In genomic region chr17:41308918-41309359, GRCh38 we compare ENCODE assay signal across 9 cellular contexts. TPM values are rescaled to one million over a fixed set of nuclear protein-coding genes. Genes with fewer than 3 reads are reported as not detected.
DNase-seq lines count a peak whose midpoint lies in the region; ATAC-seq and TF ChIP-seq lines count a peak whose summit lies in the region.
"Had no signal": no experiment of that assay in that cellular context is flagged by ENCODE, and none has a peak within 500 bp of the region (broad histone marks: within the 10 kb centered on the region; RNA-seq: fewer than 3 reads in every experiment).

TSS of gene KRTAP16-1 (minus strand) at chr17:41309309. CDS start at chr17:41309253, 56 bp downstream.

- H3K9me3 Mint-ChIP-seq in activated T-cell treated with anti-CD3 and anti-CD28 coated beads, Interleukin-2, amount 50 U/mL, for 24 hours = no peaks in the 10 kb centered on the region

- H3K4me1 ChIP-seq in BLaER1 treated with 17β-estradiol and CSF1 and Interleukin-3, amounts not matched to agents 10 nM and 100 nM = peaks cover 24 to 35% (median 33%) of the 10 kb centered on the region in 10 experiments
- H3K4me1 ChIP-seq in MM.1S (ENCODE audit: low read length) (peaks cover 16% of the 10 kb centered on the region), mucosa of rectum (ENCODE audit: control insufficient read depth in 2 of 2, insufficient read depth in 2 of 2, low read length in 2 of 2) (peaks cover 0 to 11% of the 10 kb centered on the region in 2 donors), ascending aorta (no peaks in the 10 kb centered on the region)
- H3K4me1 ChIP-seq: right lobe of liver had no signal

- H3K9ac ChIP-seq in BLaER1 treated with 17β-estradiol and CSF1 and Interleukin-3, amounts not matched to agents 10 nM and 100 nM = peak within 1 kb of the TSS in 10 of 11 experiments; percentile 31 to 78 (median 66); a peak in 19 of 22 replicates
- H3K9ac ChIP-seq in MM.1S (ENCODE audit: low read length) (peak within 1 kb of the TSS; percentile 64), mucosa of rectum (ENCODE audit: low read depth in 1 of 2, low read length in 2 of 2) (peak within 1 kb of the TSS in 1 of 2 donors; percentile 32)

- H3K27ac Mint-ChIP-seq in activated T-cell treated with anti-CD3 and anti-CD28 coated beads, Interleukin-2, amount 50 U/mL, for 24 hours = peak within 1 kb of the TSS; percentile 82

- 0 out of 22 replicates have a peak, but pooled peaks cover 0 to 8% (median 0%) of the 10 kb centered on the region in 11 experiments for H3K9me3 ChIP-seq in BLaER1 treated with 17β-estradiol and CSF1 and Interleukin-3, amounts not matched to agents 10 nM and 100 nM (replicated peaks in 1 of 11)
- H3K9me3 ChIP-seq in MM.1S (replicated peaks; ENCODE audit: insufficient read depth, low read length) (no peaks in the 10 kb centered on the region), mucosa of rectum (ENCODE audit: control insufficient read depth in 2 of 2, low read length in 2 of 2) (no peaks in the 10 kb centered on the region), ascending aorta (no peaks in the 10 kb centered on the region)
- H3K9me3 ChIP-seq: right lobe of liver had no signal

- peak within 1 kb of the TSS; percentile 86 for H2AFZ ChIP-seq in MM.1S (ENCODE audit: low read length)

- no peaks in the 10 kb centered on the region for H3K9me2 ChIP-seq in MM.1S (replicated peaks; ENCODE audit: insufficient read depth, low read length)

- intact Hi-C loops in ascending aorta (cut with DNase I) = no loop called here

- peak within 1 kb of the TSS; percentile 38 for H3K4me3 Mint-ChIP-seq in activated T-cell treated with anti-CD3 and anti-CD28 coated beads, Interleukin-2, amount 50 U/mL, for 24 hours

- peak within 1 kb of the TSS; percentile 28 to 90 (median 77); a peak in 21 of 22 replicates for H3K27ac ChIP-seq in BLaER1 treated with 17β-estradiol and CSF1 and Interleukin-3, amounts not matched to agents 10 nM and 100 nM
- H3K27ac ChIP-seq in MM.1S (ENCODE audit: low read length) (peak within 1 kb of the TSS; percentile 93), mucosa of rectum (ENCODE audit: low read depth in 2 of 2, low read length in 2 of 2) (peak within 1 kb of the TSS; percentile 13 to 69), ascending aorta (no peak within 1 kb of the TSS), brain microvascular endothelial cell (no peak within 1 kb of the TSS)
- H3K27ac ChIP-seq: right lobe of liver had no signal

- H3F3A ChIP-seq in MM.1S (ENCODE audit: insufficient read depth, low read length) = peaks cover 17% of the 10 kb centered on the region

- H3K79me2 ChIP-seq in MM.1S (ENCODE audit: low read length) = no peaks in the 10 kb centered on the region

- no peaks in the 10 kb centered on the region for H3K27me3 ChIP-seq in BLaER1 treated with 17β-estradiol and CSF1 and Interleukin-3, amounts not matched to agents 10 nM and 100 nM
- no peaks in the 10 kb centered on the region for H3K27me3 ChIP-seq in MM.1S (replicated peaks; ENCODE audit: insufficient read depth, low read length)
- peaks cover 2 to 9% of the 10 kb centered on the region in 2 donors for H3K27me3 ChIP-seq in mucosa of rectum (ENCODE audit: control insufficient read depth in 2 of 2, insufficient read depth in 2 of 2, low read length in 2 of 2)
- H3K27me3 ChIP-seq in ascending aorta = no peaks in the 10 kb centered on the region
- no peaks in the 10 kb centered on the region for H3K27me3 ChIP-seq in brain microvascular endothelial cell (replicated peaks)
- H3K27me3 ChIP-seq: right lobe of liver had no signal

- no peaks in the 10 kb centered on the region for H3K27me3 Mint-ChIP-seq in activated T-cell treated with anti-CD3 and anti-CD28 coated beads, Interleukin-2, amount 50 U/mL, for 24 hours

- no peak for ATAC-seq in HG03565 (IDR thresholded peaks at IDR 0.05; ENCODE audit: unreplicated experiment)

- in situ Hi-C loops in brain microvascular endothelial cell (cut with HindIII; ENCODE audit: low pct_ligation_motif_present, low sequenced_read_pairs) = no loop called here

- no peaks in the 10 kb centered on the region for H4K20me1 ChIP-seq in BLaER1 treated with 17β-estradiol and CSF1 and Interleukin-3, amounts not matched to agents 10 nM and 100 nM
- H4K20me1 ChIP-seq in MM.1S (ENCODE audit: insufficient read depth, low read length) = no peaks in the 10 kb centered on the region

- H3K4me3 ChIP-seq in BLaER1 treated with 17β-estradiol and CSF1 and Interleukin-3, amounts not matched to agents 10 nM and 100 nM = peak within 1 kb of the TSS in 8 of 10 experiments; percentile 22 to 46 (median 25); a peak in 12 of 20 replicates
- H3K4me3 ChIP-seq in MM.1S (ENCODE audit: low read length) = peak within 1 kb of the TSS; percentile 45
- H3K4me3 ChIP-seq in mucosa of rectum (ENCODE audit: low read length in 2 of 2) = peak within 1 kb of the TSS in 1 of 2 donors; percentile 35
- no peak within 1 kb of the TSS for H3K4me3 ChIP-seq in ascending aorta
- no peak within 1 kb of the TSS for H3K4me3 ChIP-seq in brain microvascular endothelial cell (ENCODE audit: low read depth, low read length)
- H3K4me3 ChIP-seq: right lobe of liver had no signal

- peaks cover 50% of the 10 kb centered on the region for H3K4me1 Mint-ChIP-seq in activated T-cell treated with anti-CD3 and anti-CD28 coated beads, Interleukin-2, amount 50 U/mL, for 24 hours (ENCODE audit: low read depth)

- H3K4me2 ChIP-seq in BLaER1 treated with 17β-estradiol and CSF1 and Interleukin-3, amounts not matched to agents 10 nM and 100 nM = peak within 1 kb of the TSS; percentile 76 to 95 (median 88)
- peak within 1 kb of the TSS; percentile 94 for H3K4me2 ChIP-seq in MM.1S (ENCODE audit: low read depth, low read length)

- no peaks in the 10 kb centered on the region for H3K36me3 ChIP-seq in BLaER1 treated with 17β-estradiol and CSF1 and Interleukin-3, amounts not matched to agents 10 nM and 100 nM
- H3K36me3 ChIP-seq in MM.1S (replicated peaks; ENCODE audit: insufficient read depth, low read length) = no peaks in the 10 kb centered on the region
- H3K36me3 ChIP-seq in mucosa of rectum (ENCODE audit: control insufficient read depth in 2 of 2, insufficient read depth in 2 of 2, low read length in 2 of 2) = no peaks in the 10 kb centered on the region
- H3K36me3 ChIP-seq in ascending aorta = no peaks in the 10 kb centered on the region
- no peaks in the 10 kb centered on the region for H3K36me3 ChIP-seq in brain microvascular endothelial cell (replicated peaks)
- H3K36me3 ChIP-seq: right lobe of liver had no signal

- TF ChIP-seq CTCF in MM.1S (IDR thresholded peaks at IDR 0.05; ENCODE audit: low read length) = no peak
- TF ChIP-seq CTCF in ascending aorta (IDR thresholded peaks at IDR 0.05) = no peak
- no peak for TF ChIP-seq CTCF in brain microvascular endothelial cell (IDR thresholded peaks at IDR 0.05; ENCODE audit: low read depth, low read length, missing control alignments)

- H3K36me3 Mint-ChIP-seq in activated T-cell treated with anti-CD3 and anti-CD28 coated beads, Interleukin-2, amount 50 U/mL, for 24 hours (ENCODE audit: low read depth) = no peaks in the 10 kb centered on the region

- DNase-seq in MM.1S (no peak), occipital lobe (lab: John Stamatoyannopoulos, UW) (no peak), ascending aorta (ENCODE audit: low spot score in 2 of 2) (no peak), brain microvascular endothelial cell (no peak)
- no peak for DNase-seq in activated T-cell treated with anti-CD3 and anti-CD28 coated beads, Interleukin-2, amount 50 U/mL, for 24 hours
- DNase-seq: right lobe of liver had no signal

RNA-seq across cellular contexts. Expression of gene KRTAP16-1, which starts in this region (rescaled TPM):
- not detected for total RNA-seq in occipital lobe
- total RNA-seq in ascending aorta = not detected
- total RNA-seq: right lobe of liver had no signal

Comparison
In these comparisons a context has a peak if more than half of its experiments do, and no peak if none do; other contexts are left out.
1. H3K27ac ChIP-seq: peak in BLaER1 treated with 17β-estradiol and CSF1 and Interleukin-3, amounts not matched to agents 10 nM and 100 nM (11 of 11), MM.1S (single experiment) and mucosa of rectum (2 of 2); none in ascending aorta (0 of 2) and brain microvascular endothelial cell (single experiment).
2. H3K4me3 ChIP-seq: peak in BLaER1 treated with 17β-estradiol and CSF1 and Interleukin-3, amounts not matched to agents 10 nM and 100 nM (8 of 10) and MM.1S (single experiment); none in ascending aorta (0 of 2) and brain microvascular endothelial cell (single experiment).